Comparison of ENCODE assay signal across 1 cellular context in the genomic region with DNA sequence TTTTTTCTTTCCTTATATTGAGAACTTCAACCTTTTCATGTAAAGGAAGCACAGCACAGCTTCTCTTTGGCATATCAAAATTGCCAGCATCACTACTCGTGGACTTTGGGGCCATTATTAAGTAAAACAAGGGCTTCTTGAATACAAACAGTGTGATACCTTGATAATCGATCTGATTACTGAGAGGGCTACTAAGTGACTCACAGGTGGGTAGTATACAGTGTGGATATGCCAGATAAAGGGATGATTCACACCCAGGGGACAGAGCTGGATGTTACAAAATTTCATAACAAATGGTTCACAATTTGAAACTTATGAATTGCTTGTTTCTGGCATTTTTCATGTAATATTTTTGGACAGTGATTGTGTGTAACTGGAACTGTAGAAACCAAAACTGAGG.
TF ChIP-seq lines count a peak whose summit lies in the region.

No MANE protein-coding gene starts in this region.

TF ChIP-seq in K562, 482 proteins besides CTCF, POLR2A, EP300 and RAD21 (continued from another document):
- TF ChIP-seq MEIS2 (IDR thresholded peaks at IDR 0.05; ENCODE audit: partially characterized antibody) (peak; percentile 55), JUN (IDR thresholded peaks at IDR 0.05; ENCODE audit: borderline replicate concordance, low read depth, low read length) (peak; percentile 96), JUN (CRISPR knock-in tag; IDR thresholded peaks at IDR 0.05; ENCODE audit: borderline replicate concordance) (no peak), NCOR1 (IDR thresholded peaks at IDR 0.05) (peak; percentile 65), ZEB2 (IDR thresholded peaks at IDR 0.05) (peak; percentile 90), TAL1 (IDR thresholded peaks at IDR 0.05) (peak; percentile 69), STAT5A (IDR thresholded peaks at IDR 0.05; ENCODE audit: borderline replicate concordance, low read length) (peak; percentile 47; the same call in 1 of the 2 replicates), TRIM24 (IDR thresholded peaks at IDR 0.05) (0 out of 4 replicates have a peak, but pooled peaks of 1 of the 2 experiments have one; percentile 15), ZNF644 (tag; IDR thresholded peaks at IDR 0.05; ENCODE audit: low read depth) (no peak)
TF ChIP-seq in K562: peak in this region for 44.
